ENCODE assay signal across 8 cellular contexts in the genomic region with DNA sequence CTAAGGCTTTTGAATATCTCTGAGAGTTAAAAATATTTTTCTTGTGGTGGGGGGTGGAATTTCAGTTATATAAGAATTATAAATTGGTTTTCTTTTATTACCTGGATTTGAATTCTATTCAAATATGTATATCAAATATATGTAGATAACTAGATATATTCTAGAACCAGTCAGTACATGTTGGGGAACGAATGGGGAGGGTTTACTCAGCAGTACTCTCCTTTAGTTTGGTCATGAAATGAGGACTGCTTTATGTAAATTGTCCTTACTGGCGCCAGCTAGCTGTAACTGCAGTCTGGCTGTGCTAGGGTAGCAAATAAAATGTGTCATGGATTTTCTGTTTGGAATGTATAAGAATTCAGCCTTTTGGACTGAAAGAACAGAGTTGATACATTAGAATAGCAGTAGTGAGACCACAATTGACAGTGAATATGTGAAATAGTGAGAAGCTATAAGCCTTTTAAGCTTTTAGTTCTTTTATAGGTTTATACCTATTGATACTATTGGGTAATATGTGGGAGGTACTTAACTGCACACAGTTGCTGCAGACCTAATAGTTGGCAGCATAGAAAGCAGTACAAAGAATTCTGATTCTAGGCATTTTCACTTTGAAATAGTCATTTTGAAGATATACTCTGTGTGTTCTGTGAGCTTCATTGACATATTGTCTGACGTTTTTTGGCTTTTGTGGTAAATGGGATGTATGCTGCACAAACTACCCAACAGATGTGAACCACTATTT. TPM values are rescaled to one million over a fixed set of nuclear protein-coding genes. Genes with fewer than 3 reads are reported as not detected.
DNase-seq lines count a peak whose midpoint lies in the region; ATAC-seq and TF ChIP-seq lines count a peak whose summit lies in the region.

No MANE protein-coding gene starts in this region.

- TF ChIP-seq POLR2A in gastroesophageal sphincter (IDR thresholded peaks at IDR 0.05): no peak

- no peaks in the 10 kb centered on the region; the same call in 1 of the 2 replicates for H3K36me3 ChIP-seq in Caco-2 (ENCODE audit: control insufficient read depth, insufficient read depth, low read length)
- no peaks in the 10 kb centered on the region for H3K36me3 ChIP-seq in gastroesophageal sphincter
- no peaks in the 10 kb centered on the region for H3K36me3 ChIP-seq in osteoblast (ENCODE audit: insufficient read depth, low read length)

- H3K4me3 ChIP-seq in Caco-2 (ENCODE audit: low read depth, low read length): no peak overlapping the region
- peak overlapping the region in 1 of 2 donors; percentile 36 for H3K4me3 ChIP-seq in gastroesophageal sphincter
- peak overlapping the region; percentile 37 for H3K4me3 ChIP-seq in osteoblast (ENCODE audit: insufficient read depth, low read length)

- no peaks in the 10 kb centered on the region for H3K4me1 Mint-ChIP-seq in Caco-2 (ENCODE audit: low read depth, unreplicated experiment)
- H3K4me1 Mint-ChIP-seq in activated T-helper 1 cell treated with anti-CD3 and anti-CD28 coated beads, Interleukin-12 subunit alpha, Interleukin-12 subunit beta, Interleukin-2, Interleukin-4 antibody, amounts not matched to agents 30 ng/mL and 10 ng/mL and 1 ng/mL, durations not matched to agents 14 hours and 24 hours and 36 hours (ENCODE audit: low read depth): peaks cover 87% of the 10 kb centered on the region

- CTCF ChIA-PET in Caco-2 (lab: Charles Lee): interaction anchor here (1.0 to 1.3 kb wide), 2 partner anchors 10 to 29 kb away, joined by 3 to 8 read pairs; partner anchors contain the start of gene ATF7IP

- peak overlapping the region; percentile 28 for H3K27ac Mint-ChIP-seq in Caco-2 (ENCODE audit: unreplicated experiment)
- peak overlapping the region; percentile 89 for H3K27ac Mint-ChIP-seq in activated T-helper 1 cell treated with anti-CD3 and anti-CD28 coated beads, Interleukin-12 subunit alpha, Interleukin-12 subunit beta, Interleukin-2, Interleukin-4 antibody, amounts not matched to agents 30 ng/mL and 10 ng/mL and 1 ng/mL, durations not matched to agents 14 hours and 24 hours and 36 hours

- H3K4me2 ChIP-seq in osteoblast (ENCODE audit: insufficient read depth, low read length): peak overlapping the region; percentile 78

- no TSS peak for BruUV-seq in Caco-2 (replicated peaks; lab: Mats Ljungman, UMichigan)

- TF ChIP-seq EP300 in gastroesophageal sphincter (IDR thresholded peaks at IDR 0.05): no peak

- no peaks in the 10 kb centered on the region for H3K36me3 Mint-ChIP-seq in Caco-2 (ENCODE audit: insufficient read depth, unreplicated experiment)
- H3K36me3 Mint-ChIP-seq in activated T-helper 1 cell treated with anti-CD3 and anti-CD28 coated beads, Interleukin-12 subunit alpha, Interleukin-12 subunit beta, Interleukin-2, Interleukin-4 antibody, amounts not matched to agents 30 ng/mL and 10 ng/mL and 1 ng/mL, durations not matched to agents 14 hours and 24 hours and 36 hours (ENCODE audit: low read depth): peaks cover 25% of the 10 kb centered on the region

- H3K9me3 ChIP-seq in Caco-2 (no peaks in the 10 kb centered on the region), gastroesophageal sphincter (peaks cover 0 to 9% (median 0%) of the 10 kb centered on the region in 3 donors), osteoblast (ENCODE audit: low read depth, low read length) (no peaks in the 10 kb centered on the region)

- peak in 1 of 2 experiments; percentile 20 for TF ChIP-seq CTCF in Caco-2 (IDR thresholded peaks at IDR 0.05; ENCODE audit: insufficient read depth in 1 of 2, low read depth in 1 of 2, low read length in 1 of 2, severe bottlenecking in 1 of 2, unreplicated experiment in 1 of 2)
- peak in 2 of 4 experiments; percentile 32 to 42 for TF ChIP-seq CTCF in gastroesophageal sphincter (IDR thresholded peaks at IDR 0.05)
- no peak for TF ChIP-seq CTCF in osteoblast (IDR thresholded peaks at IDR 0.05; ENCODE audit: extremely low read depth, low read depth, low read length)

- H3K27ac ChIP-seq in gastroesophageal sphincter (peak overlapping the region; percentile 55 to 71 (median 60)), osteoblast (ENCODE audit: low read depth, low read length) (peak overlapping the region; percentile 81)

- peak overlapping the region; percentile 9 for H3K4me3 Mint-ChIP-seq in Caco-2 (ENCODE audit: unreplicated experiment)
- H3K4me3 Mint-ChIP-seq in activated T-helper 1 cell treated with anti-CD3 and anti-CD28 coated beads, Interleukin-12 subunit alpha, Interleukin-12 subunit beta, Interleukin-2, Interleukin-4 antibody, amounts not matched to agents 30 ng/mL and 10 ng/mL and 1 ng/mL, durations not matched to agents 14 hours and 24 hours and 36 hours: peak overlapping the region; percentile 64

- ATAC-seq in GM18909 (IDR thresholded peaks at IDR 0.05; ENCODE audit: poor library complexity, unreplicated experiment): peak; percentile 72
- peak; percentile 65 for ATAC-seq in HG03095 (IDR thresholded peaks at IDR 0.05; ENCODE audit: unreplicated experiment)
- ATAC-seq in gastroesophageal sphincter: peak; percentile 79

- no peaks in the 10 kb centered on the region for H3K9me3 Mint-ChIP-seq in Caco-2 (ENCODE audit: unreplicated experiment)
- H3K9me3 Mint-ChIP-seq in activated T-helper 1 cell treated with anti-CD3 and anti-CD28 coated beads, Interleukin-12 subunit alpha, Interleukin-12 subunit beta, Interleukin-2, Interleukin-4 antibody, amounts not matched to agents 30 ng/mL and 10 ng/mL and 1 ng/mL, durations not matched to agents 14 hours and 24 hours and 36 hours: peaks cover 4% of the 10 kb centered on the region

- H3K4me1 ChIP-seq in Caco-2 (peaks cover 13% of the 10 kb centered on the region), gastroesophageal sphincter (peaks cover 0 to 63% (median 13%) of the 10 kb centered on the region in 3 donors), osteoblast (ENCODE audit: insufficient read depth, low read length) (peaks cover 37% of the 10 kb centered on the region)

- intact Hi-C loops in Caco-2 (cut with micrococcal nuclease; ENCODE audit: unreplicated experiment): loop anchor here (1.0 kb wide), 1 partner anchor 9 kb away; no protein-coding TSS in a partner anchor
- intact Hi-C loops in activated T-helper 1 cell treated with anti-CD3 and anti-CD28 coated beads, Interleukin-12 subunit alpha, Interleukin-12 subunit beta, Interleukin-2, Interleukin-4 antibody, amounts not matched to agents 30 ng/mL and 10 ng/mL and 1 ng/mL, durations not matched to agents 14 hours and 24 hours and 36 hours (cut with micrococcal nuclease): loop anchor here (1.0 to 10.0 kb wide), 8 partner anchors 9 to 1490 kb away; partner anchors contain the start of genes ARHGDIB and STRAP

- H4K20me1 ChIP-seq in osteoblast (ENCODE audit: insufficient read depth, low read length): no peaks in the 10 kb centered on the region

- 2 to 3% methylated on average over 3 of the region's 3 CpGs for WGBS in gastroesophageal sphincter (ENCODE audit: low coverage in 1 of 2), 2 donors

- H3K27me3 ChIP-seq in Caco-2 (replicated peaks; ENCODE audit: control insufficient read depth, insufficient read depth, low read length): no peaks in the 10 kb centered on the region
- no peaks in the 10 kb centered on the region for H3K27me3 ChIP-seq in gastroesophageal sphincter
- no peaks in the 10 kb centered on the region for H3K27me3 ChIP-seq in osteoblast (ENCODE audit: insufficient read depth, low read length)

- DNase-seq in Caco-2 (peak; percentile 56 to 74), NCI-H2196 (lab: John Stamatoyannopoulos, UW; ENCODE audit: unreplicated experiment) (peak; percentile 24), osteoblast (ENCODE audit: insufficient read length, low spot score, missing footprints) (peak; percentile 69), ureter (ENCODE audit: low spot score) (no peak)
- DNase-seq in activated T-helper 1 cell treated with anti-CD3 and anti-CD28 coated beads, Interleukin-12 subunit alpha, Interleukin-12 subunit beta, Interleukin-2, Interleukin-4 antibody, amounts not matched to agents 30 ng/mL and 10 ng/mL and 1 ng/mL, durations not matched to agents 14 hours and 24 hours and 36 hours (ENCODE audit: low spot score): peak; percentile 38

- no peaks in the 10 kb centered on the region for H3K27me3 Mint-ChIP-seq in Caco-2 (ENCODE audit: insufficient read depth, unreplicated experiment)
- H3K27me3 Mint-ChIP-seq in activated T-helper 1 cell treated with anti-CD3 and anti-CD28 coated beads, Interleukin-12 subunit alpha, Interleukin-12 subunit beta, Interleukin-2, Interleukin-4 antibody, amounts not matched to agents 30 ng/mL and 10 ng/mL and 1 ng/mL, durations not matched to agents 14 hours and 24 hours and 36 hours (ENCODE audit: insufficient read depth): no peaks in the 10 kb centered on the region

- H3K79me2 ChIP-seq in osteoblast (ENCODE audit: insufficient read depth, low read length): peaks cover 88% of the 10 kb centered on the region

- POLR2A ChIA-PET in Caco-2 (lab: Charles Lee): interaction anchor here (0.7 to 1.4 kb wide), 3 partner anchors 8 to 29 kb away, joined by 4 to 10 read pairs (median 9); partner anchors contain the start of gene ATF7IP

- H2AFZ ChIP-seq in osteoblast (ENCODE audit: low read length): no peak overlapping the region

RNA-seq across cellular contexts. Expression of gene ATF7IP, which starts 29.0 kb away (rescaled TPM):
- total RNA-seq in Caco-2 (2022): 98.3 and 107 TPM in 2 replicates
- 66.4 and 71.6 TPM in 2 replicates for total RNA-seq in activated T-helper 1 cell treated with anti-CD3 and anti-CD28 coated beads, Interleukin-12 subunit alpha, Interleukin-12 subunit beta, Interleukin-2, Interleukin-4 antibody, amounts not matched to agents 30 ng/mL and 10 ng/mL and 1 ng/mL, durations not matched to agents 14 hours and 24 hours and 36 hours
- 10 to 100 TPM; 32.0 to 71.8 (median 32.7) TPM for total RNA-seq in gastroesophageal sphincter
- 29.3 and 32.7 TPM in 2 replicates for total RNA-seq in osteoblast
- total RNA-seq in ureter: 124 TPM
